Comparison of ENCODE assay signal across 17 cellular contexts in the genomic region with DNA sequence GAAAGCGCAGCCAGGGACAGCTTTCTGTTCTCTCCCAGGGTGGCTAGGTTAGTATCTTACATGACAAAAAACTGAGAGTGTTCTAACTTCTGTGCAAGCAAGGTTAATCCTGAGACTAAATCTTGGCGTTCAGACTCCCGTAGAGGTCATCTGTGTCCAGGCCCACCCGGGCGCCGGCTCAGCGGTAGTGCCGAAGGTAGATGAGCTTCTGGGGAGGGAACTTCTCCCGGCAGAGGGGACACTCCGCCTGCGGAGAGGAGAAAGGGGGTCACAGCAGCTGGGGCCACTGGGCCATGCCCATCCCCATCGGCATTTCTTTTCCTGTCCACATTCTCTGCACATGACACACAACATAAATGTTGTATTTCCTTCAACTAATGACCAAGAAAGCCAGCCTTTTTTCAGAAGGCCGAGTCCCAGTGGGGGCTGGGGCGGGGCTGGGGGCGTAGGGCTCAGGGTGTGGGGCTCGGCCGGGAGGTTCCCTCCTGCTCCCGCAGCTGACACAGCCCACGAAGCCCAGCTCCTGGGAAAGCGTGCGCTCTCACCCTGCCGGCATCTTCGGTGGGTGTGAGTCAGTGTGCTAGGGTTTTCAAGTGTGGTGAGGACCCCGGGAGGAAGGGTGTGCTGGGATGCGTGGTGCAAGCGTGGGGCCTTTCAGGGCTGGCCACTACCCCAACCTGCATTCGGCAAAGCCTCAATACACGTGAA. TPM values are rescaled to one million over a fixed set of nuclear protein-coding genes. Genes with fewer than 3 reads are reported as not detected.
DNase-seq lines count a peak whose midpoint lies in the region; ATAC-seq and TF ChIP-seq lines count a peak whose summit lies in the region.
"Had no signal": no experiment of that assay in that cellular context is flagged by ENCODE, and none has a peak within 500 bp of the region (broad histone marks: within the 10 kb centered on the region; RNA-seq: fewer than 3 reads in every experiment).

No MANE protein-coding gene starts in this region.

- H3K36me3 Mint-ChIP-seq in osteocyte (ENCODE audit: unreplicated experiment): peaks cover 31% of the 10 kb centered on the region

- peaks cover 7% of the 10 kb centered on the region; the same call in 1 of the 2 replicates for H3K79me2 ChIP-seq in SK-N-SH (ENCODE audit: insufficient read depth)

- TF ChIP-seq RAD21 in SK-N-SH (IDR thresholded peaks at IDR 0.05; ENCODE audit: low read length): no peak

- WGBS in SK-N-SH (ENCODE audit: low lambda C conversion rate): 85% methylated on average over 20 of the region's 28 CpGs

- peaks cover 27% of the 10 kb centered on the region for H3K4me1 Mint-ChIP-seq in osteocyte (ENCODE audit: unreplicated experiment)

- no peak overlapping the region for H3K9ac ChIP-seq in SK-N-SH

- H3K9me2 ChIP-seq in SK-N-SH: no peaks in the 10 kb centered on the region

- CTCF ChIA-PET in SK-N-SH (lab: Yijun Ruan, JAX): no interaction called here

- H3K27ac Mint-ChIP-seq in osteocyte (ENCODE audit: unreplicated experiment): peak overlapping the region; percentile 84
- H3K27ac Mint-ChIP-seq: activated naive CD8-positive, alpha-beta T cell treated with anti-CD3 and anti-CD28 coated beads for 36 hours; activated T-cell treated with anti-CD3 and anti-CD28 coated beads, Interleukin-2, amount 50 U/mL, for 72 hours had no signal

- no peaks in the 10 kb centered on the region for H3K27me3 ChIP-seq in SK-N-SH (ENCODE audit: insufficient read depth)
- H3K27me3 ChIP-seq: esophagus squamous epithelium, SJCRH30 had no signal

- no peaks in the 10 kb centered on the region for H3K27me3 Mint-ChIP-seq in osteocyte (ENCODE audit: unreplicated experiment)
- H3K27me3 Mint-ChIP-seq: activated naive CD8-positive, alpha-beta T cell treated with anti-CD3 and anti-CD28 coated beads for 36 hours; naive thymus-derived CD8-positive, alpha-beta T cell had no signal

- peaks cover 8 to 76% of the 10 kb centered on the region in 2 experiments for H3K36me3 ChIP-seq in SK-N-SH (replicated peaks in 1 of 2; ENCODE audit: control insufficient read depth in 1 of 2, insufficient read depth in 2 of 2, low read length in 1 of 2)

- H3K4me2 ChIP-seq in SK-N-SH: no peak overlapping the region

- H2AFZ ChIP-seq in SK-N-SH (ENCODE audit: low read depth): no peak overlapping the region

- H3K9me3 ChIP-seq in SK-N-SH: no peaks in the 10 kb centered on the region
- H3K9me3 ChIP-seq: esophagus squamous epithelium, SJCRH30 had no signal

- POLR2A ChIA-PET in SK-N-SH (lab: Yijun Ruan, JAX): no interaction called here

- peaks cover 9% of the 10 kb centered on the region for H3F3A ChIP-seq in SK-N-SH (replicated peaks; ENCODE audit: insufficient read depth)

- peak overlapping the region in 1 of 2 experiments; percentile 38; a peak in 2 of 4 replicates for H3K27ac ChIP-seq in SK-N-SH (ENCODE audit: low read depth in 2 of 2, low read length in 1 of 2)
- H3K27ac ChIP-seq: C4-2B, SJCRH30 had no signal

- peaks cover 0 to 3% of the 10 kb centered on the region in 2 experiments; a peak in 1 of 4 replicates for H3K4me1 ChIP-seq in SK-N-SH (ENCODE audit: control insufficient read depth in 1 of 2, insufficient read depth in 2 of 2, low read depth in 1 of 2, low read length in 1 of 2)
- H3K4me1 ChIP-seq: SJCRH30 had no signal

- DNase-seq in SK-N-SH: no peak
- DNase-seq in LHCN-M2 (ENCODE audit: low read depth): peak; percentile 27
- peak; percentile 34 for DNase-seq in choroid plexus epithelial cell (ENCODE audit: low read depth)
- DNase-seq in osteocyte (ENCODE audit: extremely low spot score, unreplicated experiment): no peak
- DNase-seq in iPS-NIHi11 (ENCODE audit: low spot score): no peak
- no peak for DNase-seq in GM19240 (ENCODE audit: insufficient read length, low spot score)
- DNase-seq in NCI-H1417 (lab: John Stamatoyannopoulos, UW): no peak
- DNase-seq: activated naive CD8-positive, alpha-beta T cell treated with anti-CD3 and anti-CD28 coated beads for 36 hours; activated T-cell treated with anti-CD3 and anti-CD28 coated beads, Interleukin-2, amount 50 U/mL, for 72 hours; DMS53; esophagus squamous epithelium; naive thymus-derived CD8-positive, alpha-beta T cell; NCI-H2081; SJCRH30 had no signal

- peak overlapping the region; percentile 14 for H3K4me3 Mint-ChIP-seq in osteocyte (ENCODE audit: unreplicated experiment)
- H3K4me3 Mint-ChIP-seq: activated naive CD8-positive, alpha-beta T cell treated with anti-CD3 and anti-CD28 coated beads for 36 hours; activated T-cell treated with anti-CD3 and anti-CD28 coated beads, Interleukin-2, amount 50 U/mL, for 72 hours; naive thymus-derived CD8-positive, alpha-beta T cell had no signal

- H3K4me3 ChIP-seq in SK-N-SH (ENCODE audit: low read depth in 2 of 2, low read length in 1 of 2) (no peak overlapping the region), choroid plexus epithelial cell (ENCODE audit: low read depth, low read length) (no peak overlapping the region)
- H3K4me3 ChIP-seq: esophagus squamous epithelium, lung, SJCRH30 had no signal

- ATAC-seq in SK-N-SH treated with all-trans-retinoic acid at 6 μM for 48 hours: peak; percentile 6; the same call in 2 of the 3 replicates
- ATAC-seq: activated T-cell treated with anti-CD3 and anti-CD28 coated beads, Interleukin-2, amount 50 U/mL, for 72 hours; naive thymus-derived CD8-positive, alpha-beta T cell had no signal

- 0 out of 2 replicates have a peak, but pooled peaks cover 6% of the 10 kb centered on the region for H4K20me1 ChIP-seq in SK-N-SH (ENCODE audit: insufficient read depth)

- no peaks in the 10 kb centered on the region for H3K9me3 Mint-ChIP-seq in osteocyte (ENCODE audit: unreplicated experiment)
- H3K9me3 Mint-ChIP-seq: activated naive CD8-positive, alpha-beta T cell treated with anti-CD3 and anti-CD28 coated beads for 36 hours; activated T-cell treated with anti-CD3 and anti-CD28 coated beads, Interleukin-2, amount 50 U/mL, for 72 hours; naive thymus-derived CD8-positive, alpha-beta T cell had no signal

- TF ChIP-seq CTCF in SK-N-SH (IDR thresholded peaks at IDR 0.05) (no peak), choroid plexus epithelial cell (conservative IDR thresholded peaks at IDR 0.05; ENCODE audit: low read depth, low read length) (no peak), osteocyte (IDR thresholded peaks at IDR 0.05) (no peak)

- no peak for TF ChIP-seq EP300 in SK-N-SH (IDR thresholded peaks at IDR 0.05; ENCODE audit: borderline replicate concordance in 1 of 2, low read depth in 1 of 2, low read length in 1 of 2)

TF ChIP-seq in SK-N-SH treated with all-trans-retinoic acid at 6 μM for 48 hours, 23 proteins besides CTCF, POLR2A, EP300 and RAD21 (continues in another document):
- TF ChIP-seq PATZ1 (CRISPR knock-in tag; IDR thresholded peaks at IDR 0.05; ENCODE audit: borderline replicate concordance) (no peak), TCF4 (CRISPR knock-in tag; IDR thresholded peaks at IDR 0.05; ENCODE audit: borderline replicate concordance) (no peak), TOX (CRISPR knock-in tag; IDR thresholded peaks at IDR 0.05; ENCODE audit: borderline replicate concordance) (no peak)

TF ChIP-seq in SK-N-SH, 30 proteins besides CTCF, POLR2A, EP300 and RAD21:
- TF ChIP-seq EZH2phosphoT487 (IDR thresholded peaks at IDR 0.05; ENCODE audit: borderline replicate concordance, low read depth) (no peak), RFX5 (IDR thresholded peaks at IDR 0.05; ENCODE audit: low read length) (no peak)
- TF ChIP-seq, protein P1, sequence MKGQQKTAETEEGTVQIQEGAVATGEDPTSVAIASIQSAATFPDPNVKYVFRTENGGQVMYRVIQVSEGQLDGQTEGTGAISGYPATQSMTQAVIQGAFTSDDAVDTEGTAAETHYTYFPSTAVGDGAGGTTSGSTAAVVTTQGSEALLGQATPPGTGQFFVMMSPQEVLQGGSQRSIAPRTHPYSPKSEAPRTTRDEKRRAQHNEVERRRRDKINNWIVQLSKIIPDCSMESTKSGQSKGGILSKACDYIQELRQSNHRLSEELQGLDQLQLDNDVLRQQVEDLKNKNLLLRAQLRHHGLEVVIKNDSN (IDR thresholded peaks at IDR 0.05; ENCODE audit: borderline replicate concordance, low read depth): no peak
- TF ChIP-seq, protein P2, sequence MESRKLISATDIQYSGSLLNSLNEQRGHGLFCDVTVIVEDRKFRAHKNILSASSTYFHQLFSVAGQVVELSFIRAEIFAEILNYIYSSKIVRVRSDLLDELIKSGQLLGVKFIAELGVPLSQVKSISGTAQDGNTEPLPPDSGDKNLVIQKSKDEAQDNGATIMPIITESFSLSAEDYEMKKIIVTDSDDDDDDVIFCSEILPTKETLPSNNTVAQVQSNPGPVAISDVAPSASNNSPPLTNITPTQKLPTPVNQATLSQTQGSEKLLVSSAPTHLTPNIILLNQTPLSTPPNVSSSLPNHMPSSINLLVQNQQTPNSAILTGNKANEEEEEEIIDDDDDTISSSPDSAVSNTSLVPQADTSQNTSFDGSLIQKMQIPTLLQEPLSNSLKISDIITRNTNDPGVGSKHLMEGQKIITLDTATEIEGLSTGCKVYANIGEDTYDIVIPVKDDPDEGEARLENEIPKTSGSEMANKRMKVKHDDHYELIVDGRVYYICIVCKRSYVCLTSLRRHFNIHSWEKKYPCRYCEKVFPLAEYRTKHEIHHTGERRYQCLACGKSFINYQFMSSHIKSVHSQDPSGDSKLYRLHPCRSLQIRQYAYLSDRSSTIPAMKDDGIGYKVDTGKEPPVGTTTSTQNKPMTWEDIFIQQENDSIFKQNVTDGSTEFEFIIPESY (IDR thresholded peaks at IDR 0.05; ENCODE audit: borderline replicate concordance, low read depth): no peak

RNA-seq across cellular contexts. Expression of gene PEX10, which starts 6.6 kb away (rescaled TPM):
- 25.7 and 28.6 TPM in 2 replicates for polyA plus RNA-seq in SK-N-SH (2012; rRNA removed)
- polyA plus RNA-seq in SK-N-SH (2012; cell fraction: cytosol; rRNA removed): 15.1 and 21.5 TPM in 2 replicates
- polyA plus RNA-seq in SK-N-SH (2012; cell fraction: nucleus; rRNA removed): 36.3 and 37.8 TPM in 2 replicates
- total RNA-seq in LHCN-M2 (2014; rRNA removed): 47.9 and 51.6 TPM in 2 replicates
- 32.0 TPM for polyA plus RNA-seq in LHCN-M2 (2012)
- 23.1 and 25.6 TPM in 2 replicates for total RNA-seq in osteocyte

RNA-seq across cellular contexts. Expression of gene RER1, which starts 14.1 kb away (rescaled TPM):
- 181 and 189 TPM in 2 replicates for polyA plus RNA-seq in SK-N-SH (2012; rRNA removed)
- polyA plus RNA-seq in SK-N-SH (2012; cell fraction: cytosol; rRNA removed): 176 and 236 TPM in 2 replicates
- 214 and 301 TPM in 2 replicates for polyA plus RNA-seq in SK-N-SH (2012; cell fraction: nucleus; rRNA removed)
- total RNA-seq in LHCN-M2 (2014; rRNA removed) (97.2 and 104 TPM in 2 replicates), osteocyte (144 and 147 TPM in 2 replicates)
- polyA plus RNA-seq in LHCN-M2 (2012): 189 TPM

RNA-seq across cellular contexts. Expression of gene MORN1, which starts 14.4 kb away (rescaled TPM):
- polyA plus RNA-seq in SK-N-SH (2012; rRNA removed): 13.7 and 16.3 TPM in 2 replicates
- 9.6 and 10.3 TPM in 2 replicates for polyA plus RNA-seq in SK-N-SH (2012; cell fraction: cytosol; rRNA removed)
- 35.5 and 38.1 TPM in 2 replicates for polyA plus RNA-seq in SK-N-SH (2012; cell fraction: nucleus; rRNA removed)
- total RNA-seq in LHCN-M2 (2014; rRNA removed) (4.9 and 7.5 TPM in 2 replicates), osteocyte (10.9 and 12.7 TPM in 2 replicates)
- 4.7 TPM for polyA plus RNA-seq in LHCN-M2 (2012)

Comparison
In these comparisons a context has a peak if more than half of its experiments do, and no peak if none do; other contexts are left out.
1. DNase-seq: peak in LHCN-M2 (single experiment) and choroid plexus epithelial cell (single experiment); none in SK-N-SH (single experiment), osteocyte (single experiment), iPS-NIHi11 (single experiment), GM19240 (single experiment) and NCI-H1417 (0 of 3).